In genomic region chr13:37144661-37145060, GRCh38 we compare ENCODE assay signal across 19 cellular contexts. TPM values are rescaled to one million over a fixed set of nuclear protein-coding genes. Genes with fewer than 3 reads are reported as not detected.
DNase-seq lines count a peak whose midpoint lies in the region; ATAC-seq and TF ChIP-seq lines count a peak whose summit lies in the region.
"Had no signal": no experiment of that assay in that cellular context is flagged by ENCODE, and none has a peak within 500 bp of the region (broad histone marks: within the 10 kb centered on the region; RNA-seq: fewer than 3 reads in every experiment).

No MANE protein-coding gene starts in this region.

- no peak for TF ChIP-seq CTCF in choroid plexus epithelial cell (conservative IDR thresholded peaks at IDR 0.05; ENCODE audit: low read depth, low read length)

- ATAC-seq in GM18517 (IDR thresholded peaks at IDR 0.05; ENCODE audit: unreplicated experiment): no peak
- ATAC-seq: GM12878, HepG2, Right ventricle myocardium inferior had no signal

- no peak overlapping the region for H3K4me3 ChIP-seq in choroid plexus epithelial cell (ENCODE audit: low read depth, low read length)
- H3K4me3 ChIP-seq: BLaER1 treated with 17β-estradiol and CSF1 and Interleukin-3, amounts not matched to agents 10 nM and 100 nM; GM12878 had no signal

- DNase-seq in AG08396 (ENCODE audit: low spot score) (peak; percentile 28), M059J (ENCODE audit: low read depth) (peak; percentile 64), choroid plexus epithelial cell (ENCODE audit: low read depth) (peak; percentile 43), myocyte (ENCODE audit: low read depth) (peak; percentile 53), NCI-H187 (lab: John Stamatoyannopoulos, UW) (no peak), LoVo (ENCODE audit: low spot score) (no peak)
- no peak for DNase-seq in NK-92 treated with Interleukin-12 subunit alpha and Interleukin-12 subunit beta, amount 100 ng/mL, for 24 hours (lab: John Stamatoyannopoulos, UW)
- DNase-seq: 8988T; CD8-positive, alpha-beta memory T cell; DND-41; GDM1; NCI-H1417; NCI-H2029 had no signal

RNA-seq across cellular contexts. Expression of gene CSNK1A1L, which starts 39.2 kb away (rescaled TPM):
- not detected in 2 replicates for total RNA-seq in M059J (2014; rRNA removed; shearing (Covaris generic))
- total RNA-seq in myocyte: not detected in 2 replicates
- polyA plus RNA-seq in myocyte (2012): 0.03 TPM
- total RNA-seq: CD8-positive, alpha-beta memory T cell; GM12878; HepG2; NCI-H460; Right ventricle myocardium inferior had no signal
- polyA plus RNA-seq: CD8-positive, alpha-beta memory T cell; GM12878; HepG2 had no signal

Comparison
In these comparisons a context has a peak if more than half of its experiments do, and no peak if none do; other contexts are left out.
1. DNase-seq: peak in AG08396 (single experiment), M059J (single experiment), choroid plexus epithelial cell (single experiment) and myocyte (single experiment); none in NCI-H187 (0 of 2), LoVo (single experiment) and NK-92 treated with Interleukin-12 subunit alpha and Interleukin-12 subunit beta, amount 100 ng/mL, for 24 hours (single experiment).